Comparison of ENCODE assay signal across 8 cellular contexts in the genomic region with DNA sequence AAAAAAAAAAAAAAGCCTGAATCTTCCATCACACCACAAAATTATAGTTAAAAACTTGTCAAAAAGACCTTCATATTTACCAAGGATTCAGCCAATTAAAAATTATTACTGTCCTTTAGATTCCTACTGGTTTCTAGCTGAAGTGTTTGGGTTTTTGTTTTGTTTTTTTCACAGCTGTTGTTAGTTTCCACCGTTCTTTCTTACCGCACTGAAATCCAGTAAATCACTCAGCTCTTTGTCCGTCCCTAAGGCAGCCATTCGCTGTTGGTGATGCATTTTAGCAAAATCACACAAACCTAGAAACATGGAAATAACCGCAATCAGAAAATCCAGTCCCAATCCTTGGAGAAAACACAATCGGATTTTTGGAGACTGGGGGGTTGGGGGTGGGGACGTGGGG. TPM values are rescaled to one million over a fixed set of nuclear protein-coding genes. Genes with fewer than 3 reads are reported as not detected.
DNase-seq lines count a peak whose midpoint lies in the region; ATAC-seq and TF ChIP-seq lines count a peak whose summit lies in the region.

No MANE protein-coding gene starts in this region.

- peaks cover 31 to 35% of the 10 kb centered on the region in 2 donors for H3K4me1 ChIP-seq in gastrocnemius medialis

- H3K4me3 ChIP-seq in SK-N-MC (peak overlapping the region; percentile 71), fibroblast of villous mesenchyme (ENCODE audit: low read depth, low read length) (peak overlapping the region; percentile 83), gastrocnemius medialis (peak overlapping the region; percentile 70 to 86 (median 72))

- H3K27ac ChIP-seq in SK-N-MC (peak overlapping the region; percentile 36; the same call in 1 of the 2 replicates), gastrocnemius medialis (peak overlapping the region; percentile 88 to 93 (median 91))

- TF ChIP-seq CTCF in fibroblast of villous mesenchyme (IDR thresholded peaks at IDR 0.05; ENCODE audit: insufficient read depth, low read depth, low read length) = no peak
- no peak for TF ChIP-seq CTCF in gastrocnemius medialis (IDR thresholded peaks at IDR 0.05 in 4 of 5, conservative IDR thresholded peaks at IDR 0.05 in 1 of 5)

- intact Hi-C loops in gastrocnemius medialis (cut with DNase I; ENCODE audit: low total_unique reads) = loop anchor here (5.0 to 10.0 kb wide), 5 partner anchors 110 to 1048 kb away; a partner anchor contains a TSS

- no peak for ATAC-seq in activated T-cell treated with anti-CD3 and anti-CD28 coated beads, Interleukin-2, amount 50 U/mL, for 4 hours
- no peak for ATAC-seq in gastrocnemius medialis
- no peak for ATAC-seq in GM19397 (IDR thresholded peaks at IDR 0.05; ENCODE audit: unreplicated experiment)

- no peaks in the 10 kb centered on the region for H3K9me3 ChIP-seq in SK-N-MC (ENCODE audit: low read depth, low read length)
- no peaks in the 10 kb centered on the region for H3K9me3 ChIP-seq in gastrocnemius medialis

- in situ Hi-C loops in gastrocnemius medialis (cut with MboI; ENCODE audit: low sequenced_read_pairs in 4 of 4) = loop anchor here (5.0 to 25.0 kb wide), 5 partner anchors 162 to 352 kb away; no protein-coding TSS in a partner anchor

- H3K4me1 Mint-ChIP-seq in activated T-cell treated with anti-CD3 and anti-CD28 coated beads, Interleukin-2, amount 50 U/mL, for 4 hours (ENCODE audit: low read depth) = peaks cover 19% of the 10 kb centered on the region

- H3K4me3 Mint-ChIP-seq in activated T-cell treated with anti-CD3 and anti-CD28 coated beads, Interleukin-2, amount 50 U/mL, for 4 hours = peak overlapping the region; percentile 42

- no peaks in the 10 kb centered on the region for H3K36me3 ChIP-seq in SK-N-MC (ENCODE audit: insufficient read depth, low read length)
- no peaks in the 10 kb centered on the region for H3K36me3 ChIP-seq in gastrocnemius medialis

- H3K27me3 ChIP-seq in gastrocnemius medialis = no peaks in the 10 kb centered on the region

- no peak for TF ChIP-seq POLR2A in gastrocnemius medialis (IDR thresholded peaks at IDR 0.05)

- H3K36me3 Mint-ChIP-seq in activated T-cell treated with anti-CD3 and anti-CD28 coated beads, Interleukin-2, amount 50 U/mL, for 4 hours (ENCODE audit: insufficient read depth) = no peaks in the 10 kb centered on the region

- H3K9me3 Mint-ChIP-seq in activated T-cell treated with anti-CD3 and anti-CD28 coated beads, Interleukin-2, amount 50 U/mL, for 4 hours = no peaks in the 10 kb centered on the region

- DNase-seq in activated T-cell treated with anti-CD3 and anti-CD28 coated beads, Interleukin-2, amount 50 U/mL, for 4 hours = no peak
- no peak for DNase-seq in activated T-cell treated with anti-CD3 and anti-CD28 coated beads, Interleukin-2, amount 50 U/mL, for 1 hour
- DNase-seq in SK-N-MC (ENCODE audit: low read depth, low spot score) (no peak), fibroblast of villous mesenchyme (ENCODE audit: low read depth) (peak; percentile 69), gastrocnemius medialis (no peak), NCI-H187 (lab: John Stamatoyannopoulos, UW) (no peak)
- DNase-seq in activated CD8-positive, alpha-beta memory T cell treated with anti-CD3 and anti-CD28 coated beads for 24 hours = no peak

- H3K9ac ChIP-seq in SK-N-MC (ENCODE audit: insufficient read length) = no peak overlapping the region

- peaks cover 50% of the 10 kb centered on the region for H3K27me3 Mint-ChIP-seq in activated T-cell treated with anti-CD3 and anti-CD28 coated beads, Interleukin-2, amount 50 U/mL, for 4 hours (ENCODE audit: low read depth)

RNA-seq across cellular contexts. Expression of a gene that starts 1.2 kb away (rescaled TPM):
- 1 to 10 TPM in 2 of 3 donors, under 1 TPM in 1; 0.91 to 2.6 (median 1.3) TPM for total RNA-seq in activated T-cell treated with anti-CD3 and anti-CD28 coated beads, Interleukin-2, amount 50 U/mL, for 4 hours
- total RNA-seq in fibroblast of villous mesenchyme = 81.5 and 84.6 TPM in 2 replicates
- total RNA-seq in gastrocnemius medialis = 10 to 100 TPM; 40.3 to 60.6 (median 53.6) TPM

Comparison
In these comparisons a context has a peak if more than half of its experiments do, and no peak if none do; other contexts are left out.
1. RNA of a gene that starts 1.2 kb away (total RNA-seq): 81.5 to 84.6 TPM in fibroblast of villous mesenchyme and 40.3 to 60.6 TPM in gastrocnemius medialis; 0.91 to 2.6 TPM in activated T-cell treated with anti-CD3 and anti-CD28 coated beads, Interleukin-2, amount 50 U/mL, for 4 hours; every median in the first group is over 10 times any median in the second.
2. Peak in every context shown above with its lines, with median percentiles within 50 percentile points of each other: H3K4me3 ChIP-seq.